ENCODE assay signal across 1 cellular context in genomic region chr1:96579639-96580038, GRCh38.
TF ChIP-seq lines count a peak whose summit lies in the region.

No MANE protein-coding gene starts in this region.

TF ChIP-seq in endothelial cell of umbilical vein, 7 proteins besides CTCF, POLR2A, EP300 and RAD21:
- peak; percentile 11 for TF ChIP-seq JUN (IDR thresholded peaks at IDR 0.05; ENCODE audit: borderline replicate concordance, insufficient read depth, insufficient read length, low read depth)
- no peak for TF ChIP-seq MAX (IDR thresholded peaks at IDR 0.05; ENCODE audit: insufficient read depth, insufficient read length)
- TF ChIP-seq FOS (IDR thresholded peaks at IDR 0.05; ENCODE audit: borderline replicate concordance, insufficient read depth, low read length), result peak; percentile 9
